ENCODE assay signal across 33 cellular contexts in genomic region chr4:151347891-151348290, GRCh38. TPM values are rescaled to one million over a fixed set of nuclear protein-coding genes. Genes with fewer than 3 reads are reported as not detected.
"Had no signal": no experiment of that assay in that cellular context is flagged by ENCODE, and none has a peak within 500 bp of the region (broad histone marks: within the 10 kb centered on the region; RNA-seq: fewer than 3 reads in every experiment).

No MANE protein-coding gene starts in this region.

- H3K27ac ChIP-seq: adrenal gland, ascending aorta, breast epithelium, cardiac muscle cell, coronary artery, VCaP had no signal

- ATAC-seq: activated naive CD8-positive, alpha-beta T cell treated with anti-CD3 and anti-CD28 coated beads, Interleukin-2, amount 50 U/mL, for 24 hours; esophagus mucosa; WTC11 had no signal

- H3K27me3 ChIP-seq: adrenal gland, ascending aorta, breast epithelium, cardiac muscle cell had no signal

- FAIRE-seq: frontal cortex, TTC549 had no signal

- H3K36me3 ChIP-seq: adrenal gland, ascending aorta, breast epithelium, cardiac muscle cell had no signal

- DNase-seq: activated CD4-positive, alpha-beta memory T cell treated with anti-CD3 and anti-CD28 coated beads, Interleukin-2, amount 10 ng/mL, durations not matched to agents 7 days and 5 days; activated CD4-positive, alpha-beta T cell treated with anti-CD3 and anti-CD28 coated beads for 1 hour; activated CD4-positive, alpha-beta T cell treated with anti-CD3 and anti-CD28 coated beads for 4 hours; activated CD4-positive, alpha-beta T cell treated with anti-CD3 and anti-CD28 coated beads, Interleukin-2, amount 10 ng/mL, durations not matched to agents 7 days and 5 days; activated CD4-positive, alpha-beta T cell treated with anti-CD3 and anti-CD28 coated beads, Interleukin-2, amount 50 U/mL, for 4 hours; activated CD8-positive, alpha-beta memory T cell treated with anti-CD3 and anti-CD28 coated beads, Interleukin-2, amount 50 U/mL, for 4 hours; activated effector memory CD4-positive, alpha-beta T cell treated with anti-CD3 and anti-CD28 coated beads, Interleukin-2, amount 50 U/mL, for 16 hours; activated naive CD4-positive, alpha-beta T cell treated with anti-CD3 and anti-CD28 coated beads for 36 hours; activated naive CD8-positive, alpha-beta T cell treated with anti-CD3 and anti-CD28 coated beads for 36 hours; activated naive CD8-positive, alpha-beta T cell treated with anti-CD3 and anti-CD28 coated beads, Interleukin-2, amount 50 U/mL, for 24 hours; activated T-cell treated with anti-CD3 and anti-CD28 coated beads, Interleukin-2, amount 50 U/mL, for 1 hour; activated T-cell treated with anti-CD3 and anti-CD28 coated beads, Interleukin-2, amount 50 U/mL, for 48 hours; adrenal gland; amygdala; central memory CD4-positive, alpha-beta T cell; cerebellar nuclear complex; dermis blood vessel endothelial cell; effector CD8-positive, alpha-beta T cell; foreskin fibroblast; head of caudate nucleus; T-helper 2 cell had no signal

- H3K4me3 ChIP-seq: adrenal gland, ascending aorta, breast epithelium, cardiac muscle cell, coronary artery had no signal

- H3K4me1 ChIP-seq: ascending aorta, breast epithelium had no signal

- H3K9me3 ChIP-seq: adrenal gland, ascending aorta, breast epithelium had no signal

RNA-seq across cellular contexts. Expression of gene SH3D19, which starts 22.5 kb away (rescaled TPM):
- total RNA-seq: activated CD4-positive, alpha-beta memory T cell treated with anti-CD3 and anti-CD28 coated beads, Interleukin-2, amount 10 ng/mL, durations not matched to agents 7 days and 5 days; activated CD4-positive, alpha-beta T cell treated with anti-CD3 and anti-CD28 coated beads, Interleukin-2, amount 10 ng/mL, durations not matched to agents 7 days and 5 days; activated naive CD4-positive, alpha-beta T cell treated with anti-CD3 and anti-CD28 coated beads for 36 hours; activated naive CD8-positive, alpha-beta T cell treated with anti-CD3 and anti-CD28 coated beads for 36 hours; activated T-helper 1 cell treated with anti-CD3 and anti-CD28 coated beads, Interleukin-12 subunit alpha, Interleukin-12 subunit beta, Interleukin-2, Interleukin-4 antibody, amounts not matched to agents 30 ng/mL and 10 ng/mL and 1 ng/mL, durations not matched to agents 14 hours and 24 hours and 36 hours; activated T-helper 2 cell treated with anti-CD3 and anti-CD28 coated beads, Interferon-gamma antibody, Interleukin-2, Interleukin-4, amounts not matched to agents 10 μg/mL and 5 μg/mL and 100 μg/mL, durations not matched to agents 14 hours and 24 hours and 36 hours; T-helper 1 cell treated with Interleukin-12 subunit alpha and Interleukin-12 subunit beta and Interleukin-4 antibody, amounts not matched to agents 30 ng/mL and 1 ng/mL, for 36 hours had no signal
